Comparison of ENCODE assay signal across 8 cellular contexts in the genomic region with DNA sequence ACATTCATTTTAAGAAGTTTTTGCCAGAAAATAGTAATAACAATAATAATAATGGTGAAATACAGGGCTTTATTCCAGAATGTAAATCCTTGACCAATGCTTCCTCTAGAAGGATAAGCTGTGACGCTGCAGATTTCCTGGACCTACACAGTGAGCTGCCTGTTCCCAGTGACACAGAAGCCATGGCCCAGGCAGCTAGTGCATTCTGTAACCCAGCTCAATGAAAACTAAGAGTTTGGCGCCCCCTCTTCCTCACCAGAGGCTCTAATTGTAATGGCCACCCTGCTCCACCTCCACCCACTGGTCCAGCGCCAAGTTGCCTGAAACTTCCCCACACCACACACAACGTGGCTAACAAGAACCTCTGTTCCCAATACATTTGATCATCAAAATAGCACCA.
DNase-seq lines count a peak whose midpoint lies in the region; ATAC-seq and TF ChIP-seq lines count a peak whose summit lies in the region.

No MANE protein-coding gene starts in this region.

- H4K8ac ChIP-seq in neuronal stem cell (ENCODE audit: low read depth, low read length) = no peak overlapping the region

- in situ Hi-C loops in ACHN (cut with HindIII; ENCODE audit: low pct_ligation_motif_present, low pct_unique_long_range_greater_than_20kb, low sequenced_read_pairs) = no loop called here

- no peaks in the 10 kb centered on the region for H3K79me1 ChIP-seq in neuronal stem cell (ENCODE audit: low read depth, low read length)

- no peak overlapping the region for H4K91ac ChIP-seq in neuronal stem cell (ENCODE audit: low read depth, low read length, poor library complexity)

- no peak overlapping the region for H3K27ac ChIP-seq in fibroblast of lung (ENCODE audit: insufficient read depth, low read length)
- H3K27ac ChIP-seq in neuronal stem cell (replicated peaks; ENCODE audit: low read length) = no peak overlapping the region

- H3K23ac ChIP-seq in neuronal stem cell (ENCODE audit: low read depth, low read length, poor library complexity) = no peak overlapping the region

- no peak overlapping the region for H3K14ac ChIP-seq in neuronal stem cell (ENCODE audit: low read length)

- H3K4me2 ChIP-seq in fibroblast of lung (ENCODE audit: extremely low read depth, insufficient read depth, low read length) (no peak overlapping the region), neuronal stem cell (ENCODE audit: insufficient read depth, low read length, poor library complexity, severe bottlenecking) (no peak overlapping the region)

- ATAC-seq in GM18870 (IDR thresholded peaks at IDR 0.05; ENCODE audit: unreplicated experiment) (peak; percentile 55), GM18520 (IDR thresholded peaks at IDR 0.05; ENCODE audit: unreplicated experiment) (no peak)

- no peaks in the 10 kb centered on the region for H4K20me1 ChIP-seq in fibroblast of lung (ENCODE audit: control insufficient read depth, extremely low read depth, insufficient read depth, low read length)

- no peak overlapping the region for H2AK5ac ChIP-seq in neuronal stem cell (ENCODE audit: low read depth, low read length)

- H2AFZ ChIP-seq in fibroblast of lung (ENCODE audit: low read length) = no peak overlapping the region
- H2AFZ ChIP-seq in neuronal stem cell (ENCODE audit: low read length) = peak overlapping the region; percentile 24

- WGBS in neuronal stem cell (ENCODE audit: extremely low coverage in 2 of 2, insufficient read length in 2 of 2, insufficient replicate concordance in 1 of 2), 2 donors = no CpG with 5 or more reads among the region's 4 CpGs

- no peak overlapping the region for H2BK12ac ChIP-seq in neuronal stem cell (ENCODE audit: low read length)

- H3K4me1 ChIP-seq in fibroblast of lung (ENCODE audit: control insufficient read depth, extremely low read depth, insufficient read depth, low read length) (no peaks in the 10 kb centered on the region), neuronal stem cell (ENCODE audit: control insufficient read depth in 2 of 2, insufficient read depth in 1 of 2, low read depth in 1 of 2, low read length in 2 of 2) (no peaks in the 10 kb centered on the region)

- no peak overlapping the region for H2BK5ac ChIP-seq in neuronal stem cell (ENCODE audit: low read length)

- H3K36me3 ChIP-seq in fibroblast of lung (ENCODE audit: control insufficient read depth, insufficient read depth, low read length) = no peaks in the 10 kb centered on the region
- H3K36me3 ChIP-seq in neuronal stem cell (replicated peaks in 1 of 2; ENCODE audit: control insufficient read depth in 2 of 2, insufficient read depth in 2 of 2, low read length in 2 of 2) = no peaks in the 10 kb centered on the region

- H3K79me2 ChIP-seq in fibroblast of lung (ENCODE audit: control insufficient read depth, insufficient read depth, low read length) = no peaks in the 10 kb centered on the region

- peak in 1 of 2 donors; percentile 21 for TF ChIP-seq CTCF in fibroblast of lung (conservative IDR thresholded peaks at IDR 0.05 in 1 of 2, IDR thresholded peaks at IDR 0.05 in 1 of 2; ENCODE audit: low read depth in 1 of 2, low read length in 2 of 2)

- no peak overlapping the region for H3K4ac ChIP-seq in neuronal stem cell (ENCODE audit: low read length)

- H2BK15ac ChIP-seq in neuronal stem cell (ENCODE audit: low read length) = no peak overlapping the region

- no peaks in the 10 kb centered on the region for H3K27me3 ChIP-seq in fibroblast of lung (ENCODE audit: control insufficient read depth, insufficient read depth, low read length)
- H3K27me3 ChIP-seq in neuronal stem cell (ENCODE audit: control insufficient read depth in 3 of 3, insufficient read depth in 3 of 3, low read depth in 1 of 3, low read length in 3 of 3) = peaks cover 0 to 2% (median 0%) of the 10 kb centered on the region in 3 experiments

- no peak overlapping the region for H3K18ac ChIP-seq in neuronal stem cell (ENCODE audit: low read length)

- H3K9ac ChIP-seq in fibroblast of lung (ENCODE audit: insufficient read depth, low read length) = no peak overlapping the region
- H3K9ac ChIP-seq in neuronal stem cell (ENCODE audit: low read depth, low read length, poor library complexity) = no peak overlapping the region

- DNase-seq in ACHN = peak; percentile 17
- peak; percentile 41 for DNase-seq in MV-4-11 (lab: John Stamatoyannopoulos, UW)
- peak; percentile 40 to 41 for DNase-seq in fibroblast of lung (ENCODE audit: low read depth in 2 of 2)
- no peak for DNase-seq in neuronal stem cell (ENCODE audit: low spot score)
- no peak for DNase-seq in mesenteric fat pad (ENCODE audit: low spot score)
- no peak for DNase-seq in effector CD8-positive, alpha-beta T cell (lab: John Stamatoyannopoulos, UW)

- H3K4me3 ChIP-seq in fibroblast of lung (replicated peaks in 1 of 4; ENCODE audit: control extremely low read depth in 1 of 4, insufficient read depth in 1 of 4, low read depth in 3 of 4, low read length in 4 of 4) (no peak overlapping the region), neuronal stem cell (ENCODE audit: low read length in 2 of 2) (no peak overlapping the region)

- no peak overlapping the region for H2BK120ac ChIP-seq in neuronal stem cell (ENCODE audit: low read depth, low read length)

- H3K9me3 ChIP-seq in fibroblast of lung (ENCODE audit: control insufficient read depth, insufficient read depth, low read depth, low read length) (no peaks in the 10 kb centered on the region), neuronal stem cell (replicated peaks in 1 of 2; ENCODE audit: control insufficient read depth in 2 of 2, insufficient read depth in 1 of 2, low read depth in 1 of 2, low read length in 2 of 2) (no peaks in the 10 kb centered on the region)

Comparison
In these comparisons a context has a peak if more than half of its experiments do, and no peak if none do; other contexts are left out.
1. DNase-seq: peak in ACHN (single experiment), MV-4-11 (single experiment) and fibroblast of lung (2 of 2); none in neuronal stem cell (single experiment), mesenteric fat pad (single experiment) and effector CD8-positive, alpha-beta T cell (single experiment).